In genomic region chr2:134461511-134461910, GRCh38 we compare ENCODE assay signal across 15 cellular contexts.
DNase-seq lines count a peak whose midpoint lies in the region; ATAC-seq and TF ChIP-seq lines count a peak whose summit lies in the region.
"Had no signal": no experiment of that assay in that cellular context is flagged by ENCODE, and none has a peak within 500 bp of the region (broad histone marks: within the 10 kb centered on the region; RNA-seq: fewer than 3 reads in every experiment).

No MANE protein-coding gene starts in this region.

- H3K4me2 ChIP-seq in osteoblast (ENCODE audit: insufficient read depth, low read length): no peak overlapping the region
- H3K4me2 ChIP-seq: smooth muscle cell had no signal

- TF ChIP-seq CTCF in endothelial cell (IDR thresholded peaks at IDR 0.05; ENCODE audit: unreplicated experiment) (no peak), osteoblast (IDR thresholded peaks at IDR 0.05; ENCODE audit: extremely low read depth, low read depth, low read length) (no peak)

- H3K27ac ChIP-seq in osteoblast (ENCODE audit: low read depth, low read length) (no peak overlapping the region), caudate nucleus (ENCODE audit: low read depth, low read length) (no peak overlapping the region)
- H3K27ac ChIP-seq: gastrocnemius medialis, tibial artery had no signal

- peaks cover 10% of the 10 kb centered on the region for H3K4me1 Mint-ChIP-seq in endothelial cell (ENCODE audit: unreplicated experiment)
- H3K4me1 Mint-ChIP-seq in effector memory CD8-positive, alpha-beta T cell (ENCODE audit: low read depth in 2 of 2): peaks cover 0 to 3% of the 10 kb centered on the region in 2 donors
- H3K4me1 Mint-ChIP-seq: activated CD4-positive, alpha-beta memory T cell treated with anti-CD3 and anti-CD28 coated beads, Interleukin-2, amount 10 ng/mL, durations not matched to agents 7 days and 5 days had no signal

- peaks cover 25% of the 10 kb centered on the region for H3K36me3 Mint-ChIP-seq in endothelial cell (ENCODE audit: low read depth, unreplicated experiment)
- peaks cover 4% of the 10 kb centered on the region for H3K36me3 Mint-ChIP-seq in effector memory CD8-positive, alpha-beta T cell (ENCODE audit: insufficient read depth)

- H3K9me3 ChIP-seq in osteoblast (ENCODE audit: low read depth, low read length): no peaks in the 10 kb centered on the region
- H3K9me3 ChIP-seq: gastrocnemius medialis, tibial artery had no signal

- peak overlapping the region; percentile 10 for H2AFZ ChIP-seq in osteoblast (ENCODE audit: low read length)

- no peaks in the 10 kb centered on the region for H4K20me1 ChIP-seq in osteoblast (ENCODE audit: insufficient read depth, low read length)

- peak overlapping the region; percentile 9 for H3K27ac Mint-ChIP-seq in endothelial cell (ENCODE audit: unreplicated experiment)
- H3K27ac Mint-ChIP-seq in effector memory CD8-positive, alpha-beta T cell: no peak overlapping the region
- H3K27ac Mint-ChIP-seq: activated CD4-positive, alpha-beta memory T cell treated with anti-CD3 and anti-CD28 coated beads, Interleukin-2, amount 10 ng/mL, durations not matched to agents 7 days and 5 days; T-helper 2 cell treated with Interferon-gamma antibody and Interleukin-4, amounts not matched to agents 5 μg/mL and 100 μg/mL, for 36 hours had no signal

- ATAC-seq in effector memory CD8-positive, alpha-beta T cell (replicated peaks): no peak
- ATAC-seq: gastrocnemius medialis had no signal

- H3K36me3 ChIP-seq in osteoblast (ENCODE audit: insufficient read depth, low read length): no peaks in the 10 kb centered on the region
- H3K36me3 ChIP-seq: gastrocnemius medialis, tibial artery had no signal

- H3K79me2 ChIP-seq in osteoblast (ENCODE audit: insufficient read depth, low read length): no peaks in the 10 kb centered on the region

- H3K27me3 Mint-ChIP-seq in endothelial cell (ENCODE audit: unreplicated experiment): peaks cover 14% of the 10 kb centered on the region
- H3K27me3 Mint-ChIP-seq in effector memory CD8-positive, alpha-beta T cell: peaks cover 0 to 8% of the 10 kb centered on the region in 2 donors
- H3K27me3 Mint-ChIP-seq: activated CD4-positive, alpha-beta memory T cell treated with anti-CD3 and anti-CD28 coated beads, Interleukin-2, amount 10 ng/mL, durations not matched to agents 7 days and 5 days had no signal

- DNase-seq in ELF-1 (ENCODE audit: low read depth, low spot score) (peak; percentile 18), M059J (ENCODE audit: low read depth) (peak; percentile 32), endothelial cell (ENCODE audit: low spot score) (no peak), osteoblast (ENCODE audit: insufficient read length, low spot score, missing footprints) (no peak), NCI-H1105 treated with DMSO at 0.1 percent for 48 hours (lab: John Stamatoyannopoulos, UW) (no peak), anterior cingulate cortex (lab: John Stamatoyannopoulos, UW) (no peak), caudate nucleus (lab: John Stamatoyannopoulos, UW) (no peak)
- no peak for DNase-seq in effector memory CD8-positive, alpha-beta T cell
- DNase-seq: activated CD4-positive, alpha-beta memory T cell treated with anti-CD3 and anti-CD28 coated beads, Interleukin-2, amount 10 ng/mL, durations not matched to agents 7 days and 5 days; activated gamma-delta T cell; cortex of kidney; gastrocnemius medialis had no signal

- peaks cover 8% of the 10 kb centered on the region for H3K27me3 ChIP-seq in osteoblast (ENCODE audit: insufficient read depth, low read length)
- H3K27me3 ChIP-seq: gastrocnemius medialis, tibial artery had no signal

- H3K4me1 ChIP-seq in osteoblast (ENCODE audit: insufficient read depth, low read length): no peaks in the 10 kb centered on the region
- H3K4me1 ChIP-seq: gastrocnemius medialis, tibial artery had no signal

- H3K4me3 Mint-ChIP-seq in endothelial cell (ENCODE audit: unreplicated experiment): no peak overlapping the region
- no peak overlapping the region for H3K4me3 Mint-ChIP-seq in effector memory CD8-positive, alpha-beta T cell
- H3K4me3 Mint-ChIP-seq: activated CD4-positive, alpha-beta memory T cell treated with anti-CD3 and anti-CD28 coated beads, Interleukin-2, amount 10 ng/mL, durations not matched to agents 7 days and 5 days; T-helper 2 cell treated with Interferon-gamma antibody and Interleukin-4, amounts not matched to agents 5 μg/mL and 100 μg/mL, for 36 hours had no signal

- no peak overlapping the region for H3K4me3 ChIP-seq in osteoblast (ENCODE audit: insufficient read depth, low read length)
- H3K4me3 ChIP-seq: gastrocnemius medialis, smooth muscle cell, tibial artery had no signal

- no peaks in the 10 kb centered on the region for H3K9me3 Mint-ChIP-seq in endothelial cell (ENCODE audit: unreplicated experiment)
- H3K9me3 Mint-ChIP-seq in effector memory CD8-positive, alpha-beta T cell: no peaks in the 10 kb centered on the region
- H3K9me3 Mint-ChIP-seq: activated CD4-positive, alpha-beta memory T cell treated with anti-CD3 and anti-CD28 coated beads, Interleukin-2, amount 10 ng/mL, durations not matched to agents 7 days and 5 days; T-helper 2 cell treated with Interferon-gamma antibody and Interleukin-4, amounts not matched to agents 5 μg/mL and 100 μg/mL, for 36 hours had no signal

Comparison
In these comparisons a context has a peak if more than half of its experiments do, and no peak if none do; other contexts are left out.
1. DNase-seq: peak in ELF-1 (single experiment) and M059J (single experiment); none in endothelial cell (single experiment), osteoblast (single experiment), effector memory CD8-positive, alpha-beta T cell (0 of 3), NCI-H1105 treated with DMSO at 0.1 percent for 48 hours (single experiment), anterior cingulate cortex (0 of 58) and caudate nucleus (0 of 61).